Comparison of ENCODE assay signal across 33 cellular contexts in the genomic region with DNA sequence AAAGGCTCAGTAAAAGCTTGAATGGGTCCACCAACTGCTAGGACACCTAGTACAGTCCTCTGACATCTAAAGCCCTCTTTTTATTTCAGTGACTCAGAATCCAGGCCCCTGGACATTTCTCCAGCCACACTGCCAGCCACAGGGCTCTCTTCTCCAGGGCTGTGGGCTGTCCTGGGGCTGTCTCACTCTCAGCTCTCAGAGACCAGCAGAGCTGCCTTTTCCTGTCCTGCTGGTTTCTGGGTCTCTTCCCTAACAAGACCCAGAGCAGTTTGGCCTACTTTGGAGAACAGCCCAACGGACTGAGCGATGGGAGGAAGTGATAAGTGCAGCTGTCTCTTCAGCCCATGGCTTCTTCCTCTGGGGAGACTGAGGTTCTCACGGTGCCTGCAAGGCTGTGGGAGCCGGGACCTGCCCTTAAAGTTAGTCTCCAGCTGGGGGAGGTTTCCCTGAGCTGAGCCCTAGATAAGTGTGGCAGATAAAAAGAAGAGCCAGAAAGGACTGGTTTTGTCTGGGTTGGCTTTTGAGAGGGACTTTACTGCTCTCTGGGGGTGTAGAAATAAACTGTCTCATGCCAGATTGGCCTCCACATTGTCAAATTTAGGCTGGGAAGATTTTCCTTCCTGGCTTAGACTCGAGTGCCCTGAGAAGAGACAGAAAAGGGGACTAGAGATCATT.
A peak's percentile ranks its signal among the peaks of the same experiment; 100 is the strongest.
DNase-seq lines count a peak whose midpoint lies in the region; ATAC-seq and TF ChIP-seq lines count a peak whose summit lies in the region.
"Had no signal": no experiment of that assay in that cellular context is flagged by ENCODE, and none has a peak within 500 bp of the region (broad histone marks: within the 10 kb centered on the region; RNA-seq: fewer than 3 reads in every experiment).

No MANE protein-coding gene starts in this region.

- ATAC-seq in T-helper 17 cell = peak; percentile 64
- no peak for ATAC-seq in activated CD4-positive, CD25-positive, alpha-beta regulatory T cell treated with anti-CD3 and anti-CD28 coated beads, Interleukin-2, amount 50 U/mL, for 24 hours
- ATAC-seq: A549; lower lobe of right lung; mucosa of descending colon; stimulated activated naive B cell treated with anti-CD40 and anti-IgM and Interleukin-4, amounts not matched to agents 10 μg/mL and 1 μg/mL and 100 μg/mL, for 72 hours had no signal

- peaks cover 13 to 15% (median 14%) of the 10 kb centered on the region in 3 donors for H3K4me1 Mint-ChIP-seq in CD8-positive, alpha-beta memory T cell
- H3K4me1 Mint-ChIP-seq in T-helper 17 cell = peaks cover 17% of the 10 kb centered on the region
- H3K4me1 Mint-ChIP-seq: stimulated activated naive B cell treated with anti-CD40 and anti-IgM and Interleukin-4, amounts not matched to agents 10 μg/mL and 1 μg/mL and 100 μg/mL, for 72 hours had no signal

- CTCF ChIA-PET in CD8-positive, alpha-beta memory T cell (lab: Charles Lee) = interaction anchor here (0.9 to 2.2 kb wide), 2 partner anchors 174 to 201 kb away, joined by 3 to 6 read pairs; no protein-coding TSS in a partner anchor

- no peak for TF ChIP-seq POLR2A in spleen (IDR thresholded peaks at IDR 0.05)

- POLR2A ChIA-PET in CD8-positive, alpha-beta memory T cell (lab: Charles Lee) = no interaction called here

- intact Hi-C loops in spleen (cut with DNase I; ENCODE audit: low total_unique reads) = no loop called here

- peak overlapping the region in 7 of 8 donors; percentile 4 to 92 (median 44) for H3K27ac Mint-ChIP-seq in CD8-positive, alpha-beta memory T cell
- H3K27ac Mint-ChIP-seq in T-helper 17 cell = peak overlapping the region; percentile 69
- H3K27ac Mint-ChIP-seq: activated naive CD8-positive, alpha-beta T cell treated with anti-CD3 and anti-CD28 coated beads for 36 hours; stimulated activated naive B cell treated with anti-CD40 and anti-IgM and Interleukin-4, amounts not matched to agents 10 μg/mL and 1 μg/mL and 100 μg/mL, for 72 hours had no signal

- H3K27ac ChIP-seq in BLaER1 = peak overlapping the region; percentile 62
- no peak overlapping the region for H3K27ac ChIP-seq in CD8-positive, alpha-beta memory T cell (ENCODE audit: low read depth, low read length)
- H3K27ac ChIP-seq in mesodermal cell (ENCODE audit: low read depth, low read length, severe bottlenecking) = peak overlapping the region; percentile 57
- no peak overlapping the region for H3K27ac ChIP-seq in spleen
- H3K27ac ChIP-seq: A549, cardiac muscle cell, colonic mucosa, lower lobe of right lung, SJCRH30, VCaP had no signal

- H3K27me3 ChIP-seq in BLaER1 (no peaks in the 10 kb centered on the region), spleen (replicated peaks in 1 of 7) (no peaks in the 10 kb centered on the region)
- no peaks in the 10 kb centered on the region for H3K27me3 ChIP-seq in CD8-positive, alpha-beta memory T cell (ENCODE audit: insufficient read depth, low read length, poor library complexity, severe bottlenecking)
- H3K27me3 ChIP-seq: cardiac muscle cell, colonic mucosa, SJCRH30 had no signal

- H3K9me3 Mint-ChIP-seq in CD8-positive, alpha-beta memory T cell = no peaks in the 10 kb centered on the region

- H3K4me2 ChIP-seq in BLaER1 = peak overlapping the region; percentile 54
- H3K4me2 ChIP-seq: A549 had no signal

- H3K9me3 ChIP-seq in BLaER1 (no peaks in the 10 kb centered on the region), T-helper 17 cell (ENCODE audit: control insufficient read depth, low read length, poor library complexity, severe bottlenecking) (no peaks in the 10 kb centered on the region), mesodermal cell (ENCODE audit: control insufficient read depth, low read length) (no peaks in the 10 kb centered on the region), spleen (no peaks in the 10 kb centered on the region)
- H3K9me3 ChIP-seq in CD8-positive, alpha-beta memory T cell (ENCODE audit: low read length) = no peaks in the 10 kb centered on the region
- H3K9me3 ChIP-seq: A549, colonic mucosa, lower lobe of right lung, mucosa of descending colon, SJCRH30 had no signal

- H3K9ac ChIP-seq in BLaER1 = no peak overlapping the region; the same call in 1 of the 2 replicates

- 92 to 96% methylated on average over 3 to 4 of the region's 5 CpGs for WGBS in mesodermal cell (ENCODE audit: insufficient coverage in 2 of 2), 2 experiments
- 45 to 55% (median 48%) methylated on average over 5 of the region's 5 CpGs for WGBS in spleen, 5 donors

- H3K4me3 Mint-ChIP-seq in CD8-positive, alpha-beta memory T cell = peak overlapping the region in 1 of 7 donors; percentile 29
- no peak overlapping the region for H3K4me3 Mint-ChIP-seq in T-helper 17 cell
- H3K4me3 Mint-ChIP-seq: activated naive CD8-positive, alpha-beta T cell treated with anti-CD3 and anti-CD28 coated beads for 36 hours; stimulated activated naive B cell treated with anti-CD40 and anti-IgM and Interleukin-4, amounts not matched to agents 10 μg/mL and 1 μg/mL and 100 μg/mL, for 72 hours had no signal

- no peaks in the 10 kb centered on the region for H3K27me3 Mint-ChIP-seq in CD8-positive, alpha-beta memory T cell
- no peaks in the 10 kb centered on the region for H3K27me3 Mint-ChIP-seq in T-helper 17 cell
- H3K27me3 Mint-ChIP-seq: activated naive CD8-positive, alpha-beta T cell treated with anti-CD3 and anti-CD28 coated beads for 36 hours; stimulated activated naive B cell treated with anti-CD40 and anti-IgM and Interleukin-4, amounts not matched to agents 10 μg/mL and 1 μg/mL and 100 μg/mL, for 72 hours had no signal

- H3K4me1 ChIP-seq in BLaER1 = peaks cover 22% of the 10 kb centered on the region
- H3K4me1 ChIP-seq in CD8-positive, alpha-beta memory T cell (ENCODE audit: insufficient read depth, low read length) = peaks cover 8% of the 10 kb centered on the region
- H3K4me1 ChIP-seq in mesodermal cell (ENCODE audit: control insufficient read depth, insufficient read depth, low read length, poor library complexity, severe bottlenecking) = no peaks in the 10 kb centered on the region
- H3K4me1 ChIP-seq in spleen = no peaks in the 10 kb centered on the region
- H3K4me1 ChIP-seq: A549, colonic mucosa, lower lobe of right lung, SJCRH30 had no signal

- H3K36me3 Mint-ChIP-seq in CD8-positive, alpha-beta memory T cell = peaks cover 3 to 5% (median 5%) of the 10 kb centered on the region in 3 donors
- H3K36me3 Mint-ChIP-seq in T-helper 17 cell (ENCODE audit: low read depth) = no peaks in the 10 kb centered on the region
- H3K36me3 Mint-ChIP-seq: activated naive CD8-positive, alpha-beta T cell treated with anti-CD3 and anti-CD28 coated beads for 36 hours; stimulated activated naive B cell treated with anti-CD40 and anti-IgM and Interleukin-4, amounts not matched to agents 10 μg/mL and 1 μg/mL and 100 μg/mL, for 72 hours had no signal

- no peak for DNase-seq in CD8-positive, alpha-beta memory T cell
- DNase-seq in T-helper 17 cell (no peak), spleen (no peak), SIG-M5 treated with dmso at 0.1 percent for 504 hours (lab: John Stamatoyannopoulos, UW; ENCODE audit: unreplicated experiment) (no peak)
- DNase-seq in stimulated activated CD8-positive, alpha-beta memory T cell treated with anti-CD3 and anti-CD28 coated beads, Interleukin-4, amount 100 ng/mL, for 48 hours = no peak
- DNase-seq: activated gamma-delta T cell; aorta; colonic mucosa; COR-L47; DMS53; effector CD4-positive, alpha-beta T cell; erythroblast; HCEC 1CT; head of caudate nucleus; kidney glomerular epithelial cell; lower lobe of right lung; mucosa of descending colon; NCI-H1105; NCI-H187 treated with DMSO at 0.1 percent for 48 hours; NCI-H2171; NCI-H510A; SJCRH30; stimulated activated naive B cell treated with anti-CD40 and anti-IgM and Interleukin-4, amounts not matched to agents 10 μg/mL and 1 μg/mL and 100 μg/mL, for 72 hours; substantia nigra; SW 1271; T1000 had no signal

- no peaks in the 10 kb centered on the region for H4K20me1 ChIP-seq in BLaER1

- TF ChIP-seq CTCF in spleen (IDR thresholded peaks at IDR 0.05 in 8 of 11, conservative IDR thresholded peaks at IDR 0.05 in 3 of 11) = no peak

- no peak overlapping the region for H3K4me3 ChIP-seq in BLaER1
- no peak overlapping the region for H3K4me3 ChIP-seq in CD8-positive, alpha-beta memory T cell (ENCODE audit: low read length)
- H3K4me3 ChIP-seq in mesodermal cell (ENCODE audit: extremely low read depth, insufficient read depth, low read length, poor library complexity, severe bottlenecking) = no peak overlapping the region
- H3K4me3 ChIP-seq in spleen = no peak overlapping the region
- H3K4me3 ChIP-seq: A549, cardiac muscle cell, colonic mucosa, lower lobe of right lung, mucosa of descending colon, SJCRH30 had no signal

- H3K36me3 ChIP-seq in BLaER1 = no peaks in the 10 kb centered on the region
- no peaks in the 10 kb centered on the region for H3K36me3 ChIP-seq in CD8-positive, alpha-beta memory T cell (ENCODE audit: insufficient read depth, low read length)
- no peaks in the 10 kb centered on the region for H3K36me3 ChIP-seq in mesodermal cell (ENCODE audit: control insufficient read depth, insufficient read depth, low read length)
- H3K36me3 ChIP-seq in spleen = no peaks in the 10 kb centered on the region
- H3K36me3 ChIP-seq: cardiac muscle cell, colonic mucosa, lower lobe of right lung, SJCRH30 had no signal

Comparison
In these comparisons a context has a peak if more than half of its experiments do, and no peak if none do; other contexts are left out.
1. H3K27ac ChIP-seq: peak in BLaER1 (single experiment) and mesodermal cell (single experiment); none in CD8-positive, alpha-beta memory T cell (single experiment) and spleen (0 of 8).